In the genomic region with DNA sequence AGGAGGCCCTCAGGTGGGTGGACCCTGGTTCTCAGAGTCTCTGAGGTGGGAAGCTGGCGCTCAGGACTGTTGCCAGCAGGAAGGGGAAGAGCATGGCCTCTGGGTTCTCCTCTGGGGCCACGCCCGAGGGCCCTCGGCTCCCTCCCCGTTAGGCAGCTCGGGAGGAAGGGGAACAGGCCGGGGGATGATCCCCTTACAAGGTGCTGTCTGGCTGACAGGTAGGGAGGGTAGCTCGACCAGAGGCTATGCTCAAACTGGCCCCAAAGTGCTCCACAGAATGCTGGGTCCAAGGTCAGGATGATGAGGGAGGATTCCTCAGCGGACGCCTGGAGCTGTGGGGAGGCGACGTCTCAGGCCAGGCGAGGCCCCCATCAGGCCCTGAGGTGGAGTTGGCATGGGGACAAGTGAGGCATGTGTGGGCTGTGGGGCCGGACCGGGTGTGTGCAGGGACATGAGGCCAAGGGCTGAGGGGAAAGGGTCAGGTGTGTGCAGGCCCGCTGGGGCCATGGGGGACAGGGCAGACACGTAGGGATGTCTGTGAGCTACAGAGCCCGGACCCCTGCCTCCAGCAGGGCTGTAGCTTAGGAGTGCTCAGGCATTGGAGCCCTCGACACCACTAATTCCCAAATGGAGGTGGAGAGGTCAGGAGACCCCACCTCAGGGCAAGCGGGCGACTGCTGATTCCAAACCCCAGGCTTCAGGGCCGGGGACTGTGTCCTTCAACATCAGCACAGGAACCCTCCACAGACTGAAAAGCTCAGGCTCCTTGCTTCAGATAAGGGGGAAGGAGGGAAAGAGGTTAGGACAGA, we compare ENCODE assay signal across 8 cellular contexts. TPM values are rescaled to one million over a fixed set of nuclear protein-coding genes. Genes with fewer than 3 reads are reported as not detected.
DNase-seq lines count a peak whose midpoint lies in the region; ATAC-seq and TF ChIP-seq lines count a peak whose summit lies in the region.

No MANE protein-coding gene starts in this region.

- TF ChIP-seq POLR2A in upper lobe of left lung (IDR thresholded peaks at IDR 0.05), result no peak

- peak; percentile 11 for ATAC-seq in HG03139 (IDR thresholded peaks at IDR 0.05; ENCODE audit: unreplicated experiment)
- ATAC-seq in left colon, result peak; percentile 29
- ATAC-seq in upper lobe of left lung (ENCODE audit: low FRiP score in 2 of 2), result peak in 1 of 2 donors; percentile 26
- ATAC-seq in GM21423 (IDR thresholded peaks at IDR 0.05; ENCODE audit: unreplicated experiment), result no peak
- ATAC-seq in HG02610 (IDR thresholded peaks at IDR 0.05; ENCODE audit: unreplicated experiment), result no peak

- peak overlapping the region; percentile 60 for H3K4me3 ChIP-seq in astrocyte of the spinal cord (ENCODE audit: low read depth, low read length)
- H3K4me3 ChIP-seq in upper lobe of left lung, result peak overlapping the region in 3 of 4 donors; percentile 51 to 72 (median 58)

- H3K9me3 ChIP-seq in upper lobe of left lung, result peaks cover 0 to 7% (median 6%) of the 10 kb centered on the region in 4 donors

- peak overlapping the region in 1 of 4 donors; percentile 61 for H3K27ac ChIP-seq in upper lobe of left lung

- intact Hi-C loops in left colon (cut with DNase I, micrococcal nuclease), result loop anchor here (5.0 kb wide), 1 partner anchor 359 kb away; no protein-coding TSS in a partner anchor

- H3K4me1 ChIP-seq in upper lobe of left lung, result peaks cover 20 to 30% (median 24%) of the 10 kb centered on the region in 4 donors

- DNase-seq in AML-193 (lab: John Stamatoyannopoulos, UW) (peak; percentile 47 to 52), astrocyte of the spinal cord (ENCODE audit: low read depth, low spot score) (no peak), left colon (peak in 1 of 2 donors; percentile 36), upper lobe of left lung (peak in 1 of 2 donors; percentile 63), COR-L47 (lab: John Stamatoyannopoulos, UW) (no peak)

- 33 to 39% methylated on average over 11 to 22 of the region's 22 CpGs for WGBS in upper lobe of left lung, 2 donors

- in situ Hi-C loops in astrocyte of the spinal cord (cut with HindIII; ENCODE audit: low sequenced_read_pairs), result no loop called here

- TF ChIP-seq CTCF in astrocyte of the spinal cord (IDR thresholded peaks at IDR 0.05; ENCODE audit: low read depth, low read length), result no peak
- no peak for TF ChIP-seq CTCF in upper lobe of left lung (IDR thresholded peaks at IDR 0.05)

- no peak for TF ChIP-seq EP300 in upper lobe of left lung (IDR thresholded peaks at IDR 0.05)

- H3K27me3 ChIP-seq in upper lobe of left lung, result peaks cover 0 to 36% (median 15%) of the 10 kb centered on the region in 4 donors

- no peaks in the 10 kb centered on the region for H3K36me3 ChIP-seq in upper lobe of left lung

RNA-seq across cellular contexts. Expression of a gene that starts 17.1 kb away (rescaled TPM):
- total RNA-seq in left colon, result 10 to 100 TPM; 27.1 to 28.6 TPM
- total RNA-seq in upper lobe of left lung, result 10 to 100 TPM; 20.4 to 47.1 (median 31.5) TPM

RNA-seq across cellular contexts. Expression of a gene that starts 17.2 kb away (rescaled TPM):
- 10 to 100 TPM in 1 of 2 donors, 1 to 10 TPM in 1; 7.3 to 12.9 TPM for total RNA-seq in left colon
- total RNA-seq in upper lobe of left lung, result 10 to 100 TPM in 4 of 6 donors, 1 to 10 TPM in 2; 3.7 to 36.2 (median 15.1) TPM

Comparison
In these comparisons a context has a peak if more than half of its experiments do, and no peak if none do; other contexts are left out.
1. DNase-seq: peak in AML-193 (2 of 2); none in astrocyte of the spinal cord (single experiment) and COR-L47 (single experiment).
2. ATAC-seq: peak in HG03139 (single experiment) and left colon (single experiment); none in GM21423 (single experiment) and HG02610 (single experiment).